ENCODE assay signal across 20 cellular contexts in genomic region chr18:21270453-21270852, GRCh38. TPM values are rescaled to one million over a fixed set of nuclear protein-coding genes. Genes with fewer than 3 reads are reported as not detected.
DNase-seq lines count a peak whose midpoint lies in the region; ATAC-seq lines count a peak whose summit lies in the region.
"Had no signal": no experiment of that assay in that cellular context is flagged by ENCODE, and none has a peak within 500 bp of the region (broad histone marks: within the 10 kb centered on the region; RNA-seq: fewer than 3 reads in every experiment).

No MANE protein-coding gene starts in this region.

- peak; percentile 55 for DNase-seq in A172 (ENCODE audit: low spot score)
- peak; percentile 56 for DNase-seq in M059J (ENCODE audit: low read depth)
- DNase-seq in dedifferentiated amniotic fluid mesenchymal stem cell (ENCODE audit: extremely low spot score): peak; percentile 36
- peak; percentile 77 for DNase-seq in kidney glomerular epithelial cell (lab: John Stamatoyannopoulos, UW)
- no peak for DNase-seq in SW 1271 (lab: John Stamatoyannopoulos, UW)
- DNase-seq: activated CD4-positive, CD25-positive, alpha-beta regulatory T cell treated with anti-CD3 and anti-CD28 coated beads, Interleukin-2, amount 50 U/mL, for 72 hours; anterior cingulate cortex; GOT3; head of caudate nucleus; MM.1S; naive B cell; NCI-H146; NCI-H774; PC-9; T1000; testis had no signal

- ATAC-seq in GM19324 (IDR thresholded peaks at IDR 0.05; ENCODE audit: low FRiP score, unreplicated experiment): no peak
- ATAC-seq in GM21447 (IDR thresholded peaks at IDR 0.05; ENCODE audit: unreplicated experiment): no peak
- ATAC-seq in GM21825 (IDR thresholded peaks at IDR 0.05; ENCODE audit: unreplicated experiment): no peak

RNA-seq across cellular contexts. Expression of gene GREB1L, which starts 28.4 kb away (rescaled TPM):
- 3.5 and 4.0 TPM in 2 replicates for total RNA-seq in A172 (2014; rRNA removed; shearing (Covaris generic))
- total RNA-seq in M059J (2014; rRNA removed; shearing (Covaris generic)): 3.9 and 8.9 TPM in 2 replicates
- total RNA-seq: activated T-helper 2 cell treated with anti-CD3 and anti-CD28 coated beads, Interferon-gamma antibody, Interleukin-2, Interleukin-4, amounts not matched to agents 10 μg/mL and 5 μg/mL and 100 μg/mL, durations not matched to agents 14 hours and 24 hours and 36 hours had no signal

Comparison
In these comparisons a context has a peak if more than half of its experiments do, and no peak if none do; other contexts are left out.
1. DNase-seq: peak in A172 (single experiment), M059J (single experiment), dedifferentiated amniotic fluid mesenchymal stem cell (single experiment) and kidney glomerular epithelial cell (single experiment); none in SW 1271 (0 of 2).